Comparison of ENCODE assay signal across 10 cellular contexts in genomic region chr4:80540785-80541469, GRCh38.
DNase-seq lines count a peak whose midpoint lies in the region; ATAC-seq lines count a peak whose summit lies in the region.
"Had no signal": no experiment of that assay in that cellular context is flagged by ENCODE, and none has a peak within 500 bp of the region (broad histone marks: within the 10 kb centered on the region; RNA-seq: fewer than 3 reads in every experiment).

No MANE protein-coding gene starts in this region.

- ATAC-seq in GM19351 (IDR thresholded peaks at IDR 0.05; ENCODE audit: unreplicated experiment): peak; percentile 95
- ATAC-seq in HG02981 (IDR thresholded peaks at IDR 0.05; ENCODE audit: unreplicated experiment): peak; percentile 97

- peaks cover 32% of the 10 kb centered on the region for H3K4me1 Mint-ChIP-seq in activated naive CD8-positive, alpha-beta T cell treated with anti-CD3 and anti-CD28 coated beads for 36 hours

- H3K36me3 Mint-ChIP-seq in activated naive CD8-positive, alpha-beta T cell treated with anti-CD3 and anti-CD28 coated beads for 36 hours: peaks cover 13% of the 10 kb centered on the region

- H3K9me3 Mint-ChIP-seq in activated naive CD8-positive, alpha-beta T cell treated with anti-CD3 and anti-CD28 coated beads for 36 hours: peaks cover 2% of the 10 kb centered on the region
- H3K9me3 Mint-ChIP-seq: T-helper 2 cell treated with Interferon-gamma antibody and Interleukin-4, amounts not matched to agents 5 μg/mL and 100 μg/mL, for 36 hours had no signal

- peaks cover 22% of the 10 kb centered on the region for H3K27me3 Mint-ChIP-seq in activated naive CD8-positive, alpha-beta T cell treated with anti-CD3 and anti-CD28 coated beads for 36 hours

- DNase-seq in EH (ENCODE audit: low read depth) (peak; percentile 13), SW 1271 (lab: John Stamatoyannopoulos, UW) (no peak), activated gamma-delta T cell (lab: John Stamatoyannopoulos, UW) (no peak)
- DNase-seq in activated naive CD8-positive, alpha-beta T cell treated with anti-CD3 and anti-CD28 coated beads for 36 hours: no peak
- DNase-seq in effector CD8-positive, alpha-beta T cell (lab: John Stamatoyannopoulos, UW): no peak
- no peak for DNase-seq in effector CD4-positive, alpha-beta T cell
- DNase-seq: islet precursor cell had no signal

- peak overlapping the region; percentile 6 for H3K27ac Mint-ChIP-seq in activated naive CD8-positive, alpha-beta T cell treated with anti-CD3 and anti-CD28 coated beads for 36 hours
- H3K27ac Mint-ChIP-seq: T-helper 2 cell treated with Interferon-gamma antibody and Interleukin-4, amounts not matched to agents 5 μg/mL and 100 μg/mL, for 36 hours had no signal

- H3K4me3 Mint-ChIP-seq in activated naive CD8-positive, alpha-beta T cell treated with anti-CD3 and anti-CD28 coated beads for 36 hours: no peak overlapping the region
- H3K4me3 Mint-ChIP-seq: T-helper 2 cell treated with Interferon-gamma antibody and Interleukin-4, amounts not matched to agents 5 μg/mL and 100 μg/mL, for 36 hours had no signal
